ENCODE assay signal across 16 cellular contexts in genomic region chr11:16745950-16746349, GRCh38.
"Had no signal": no experiment of that assay in that cellular context is flagged by ENCODE, and none has a peak within 500 bp of the region (broad histone marks: within the 10 kb centered on the region; RNA-seq: fewer than 3 reads in every experiment).

No MANE protein-coding gene starts in this region.

- H3K36me3 ChIP-seq: ovary had no signal

- H3K9me3 ChIP-seq: ascending aorta, breast epithelium, gastroesophageal sphincter, heart right ventricle, lower lobe of right lung, ovary, sigmoid colon had no signal

- H3K27me3 Mint-ChIP-seq: activated CD8-positive, alpha-beta memory T cell treated with anti-CD3 and anti-CD28 coated beads, Interleukin-2, amount 10 ng/mL, durations not matched to agents 7 days and 5 days had no signal

- ATAC-seq: activated CD8-positive, alpha-beta memory T cell treated with anti-CD3 and anti-CD28 coated beads, Interleukin-2, amount 10 ng/mL, durations not matched to agents 7 days and 5 days; gastroesophageal sphincter; left cardiac atrium; lower lobe of right lung had no signal

- DNase-seq: activated CD4-positive, alpha-beta T cell treated with anti-CD3 and anti-CD28 coated beads, Interleukin-2, amount 50 U/mL, for 1 hour; activated CD4-positive, CD25-positive, alpha-beta regulatory T cell; activated CD8-positive, alpha-beta memory T cell treated with anti-CD3 and anti-CD28 coated beads, Interleukin-2, amount 10 ng/mL, durations not matched to agents 7 days and 5 days; activated effector memory CD4-positive, alpha-beta T cell treated with anti-CD3 and anti-CD28 coated beads, Interleukin-2, amount 50 U/mL, for 16 hours; activated T-cell treated with anti-CD3 and anti-CD28 coated beads, Interleukin-2, amount 50 U/mL, for 1 hour; endodermal cell; heart right ventricle; left cardiac atrium; lower lobe of right lung; ovary; sigmoid colon; stimulated activated CD4-positive, alpha-beta T cell treated with anti-CD3 and anti-CD28 coated beads, Interleukin-1b, Interleukin-23, amount 100 ng/mL, for 48 hours had no signal

- H3K27me3 ChIP-seq: ascending aorta, breast epithelium, gastroesophageal sphincter, heart right ventricle, ovary, sigmoid colon had no signal

- H3K4me3 ChIP-seq: ascending aorta, breast epithelium, gastroesophageal sphincter, heart right ventricle, lower lobe of right lung, ovary, sigmoid colon had no signal

- H3K4me3 Mint-ChIP-seq: activated CD8-positive, alpha-beta memory T cell treated with anti-CD3 and anti-CD28 coated beads, Interleukin-2, amount 10 ng/mL, durations not matched to agents 7 days and 5 days; endodermal cell; T-helper 1 cell treated with Interleukin-12 subunit alpha and Interleukin-12 subunit beta and Interleukin-4 antibody, amounts not matched to agents 30 μg/mL and 1 μg/mL, for 36 hours had no signal

- H3K9me3 Mint-ChIP-seq: T-helper 1 cell treated with Interleukin-12 subunit alpha and Interleukin-12 subunit beta and Interleukin-4 antibody, amounts not matched to agents 30 μg/mL and 1 μg/mL, for 36 hours had no signal

- H3K27ac ChIP-seq: ascending aorta, breast epithelium, gastroesophageal sphincter, lower lobe of right lung, ovary, sigmoid colon had no signal

- H3K27ac Mint-ChIP-seq: activated CD8-positive, alpha-beta memory T cell treated with anti-CD3 and anti-CD28 coated beads, Interleukin-2, amount 10 ng/mL, durations not matched to agents 7 days and 5 days; endodermal cell; T-helper 1 cell treated with Interleukin-12 subunit alpha and Interleukin-12 subunit beta and Interleukin-4 antibody, amounts not matched to agents 30 μg/mL and 1 μg/mL, for 36 hours had no signal
